ENCODE assay signal across 11 cellular contexts in genomic region chr6:15490242-15491100, GRCh38.
A peak's percentile ranks its signal among the peaks of the same experiment; 100 is the strongest.
DNase-seq lines count a peak whose midpoint lies in the region; ATAC-seq, FAIRE-seq and TF ChIP-seq lines count a peak whose summit lies in the region.
"Had no signal": no experiment of that assay in that cellular context is flagged by ENCODE, and none has a peak within 500 bp of the region (broad histone marks: within the 10 kb centered on the region; RNA-seq: fewer than 3 reads in every experiment).

No MANE protein-coding gene starts in this region.

- no peaks in the 10 kb centered on the region for H3K27me3 Mint-ChIP-seq in CD8-positive, alpha-beta T cell (ENCODE audit: low read depth)
- H3K27me3 Mint-ChIP-seq in progenitor cell of endocrine pancreas, result no peaks in the 10 kb centered on the region

- H4K91ac ChIP-seq in IMR-90 (ENCODE audit: insufficient read depth, low read depth, low read length), result no peak overlapping the region

- H2BK20ac ChIP-seq in IMR-90 (ENCODE audit: low read depth, low read length), result peak overlapping the region; percentile 23; the same call in 1 of the 2 replicates

- H4K20me1 ChIP-seq in IMR-90 (ENCODE audit: insufficient read depth, low read length) (peaks cover 43% of the 10 kb centered on the region), K562 (replicated peaks; ENCODE audit: control insufficient read depth, insufficient read depth, low read length) (peaks cover 6% of the 10 kb centered on the region; the same call in 1 of the 2 replicates)

- H3K56ac ChIP-seq in IMR-90 (ENCODE audit: extremely low read depth, insufficient read depth, low read length), result no peak overlapping the region

- no peak overlapping the region for H2AFZ ChIP-seq in IMR-90 (replicated peaks; ENCODE audit: low read length, poor library complexity)
- no peak overlapping the region for H2AFZ ChIP-seq in K562 (ENCODE audit: low read depth, low read length)

- H3K9me3 Mint-ChIP-seq in CD8-positive, alpha-beta T cell, result no peaks in the 10 kb centered on the region
- no peaks in the 10 kb centered on the region for H3K9me3 Mint-ChIP-seq in progenitor cell of endocrine pancreas (ENCODE audit: low read depth)

- H3K14ac ChIP-seq in IMR-90 (replicated peaks; ENCODE audit: low read depth, low read length), result 0 out of 2 replicates have a peak overlapping the region, but pooled peaks have one; percentile 37

- DNase-seq in CD8-positive, alpha-beta T cell, result no peak
- DNase-seq in IMR-90, result no peak
- DNase-seq in K562 (ENCODE audit: extremely low read depth in 1 of 4, low spot score in 3 of 4), result no peak
- DNase-seq in progenitor cell of endocrine pancreas (ENCODE audit: low spot score, unreplicated experiment), result no peak
- no peak for DNase-seq in SHP77 (lab: John Stamatoyannopoulos, UW)
- DNase-seq in HUDEP-2 (lab: John Stamatoyannopoulos, UW; ENCODE audit: unreplicated experiment in 76 of 76), result no peak
- DNase-seq in pons (ENCODE audit: low spot score), result no peak
- DNase-seq: NCI-H1092 treated with DMSO at 0.1 percent for 48 hours had no signal

- no peak for ATAC-seq in CD8-positive, alpha-beta T cell
- ATAC-seq in IMR-90 (ENCODE audit: low read depth), result no peak
- no peak for ATAC-seq in K562

- H3K4me2 ChIP-seq in IMR-90 (ENCODE audit: low read depth, low read length) (no peak overlapping the region), K562 (ENCODE audit: insufficient read depth, low read length) (no peak overlapping the region)

- TF ChIP-seq CTCF in CD8-positive, alpha-beta T cell (IDR thresholded peaks at IDR 0.05), result no peak
- TF ChIP-seq CTCF in IMR-90 (conservative IDR thresholded peaks at IDR 0.05; ENCODE audit: low read depth, low read length) (no peak), K562 (IDR thresholded peaks at IDR 0.05 in 2 of 3, conservative IDR thresholded peaks at IDR 0.05 in 1 of 3; ENCODE audit: insufficient read depth in 2 of 3, low read depth in 1 of 3, low read length in 3 of 3) (no peak), progenitor cell of endocrine pancreas (IDR thresholded peaks at IDR 0.05; ENCODE audit: unreplicated experiment) (no peak)

- BruUV-seq in IMR-90 (replicated peaks; lab: Mats Ljungman, UMichigan) (no TSS peak), K562 (replicated peaks; lab: Mats Ljungman, UMichigan) (no TSS peak)

- H3K36me3 ChIP-seq in CD8-positive, alpha-beta T cell (ENCODE audit: insufficient read depth, low read length), result peaks cover 10% of the 10 kb centered on the region
- H3K36me3 ChIP-seq in IMR-90 (ENCODE audit: control insufficient read depth, insufficient read depth, low read length) (peaks cover 27% of the 10 kb centered on the region), K562 (ENCODE audit: control insufficient read depth, insufficient read depth, low read length) (peaks cover 60% of the 10 kb centered on the region; the same call in 2 of the 3 replicates)
- H3K36me3 ChIP-seq: SJCRH30 had no signal

- H3K9me1 ChIP-seq in IMR-90 (ENCODE audit: insufficient read depth, low read length) (peaks cover 14% of the 10 kb centered on the region), K562 (ENCODE audit: control insufficient read depth, insufficient read depth, low read length) (peaks cover 5% of the 10 kb centered on the region)

- no peak for TF ChIP-seq EP300 in K562 (IDR thresholded peaks at IDR 0.05; ENCODE audit: low read length)

- H3K4me1 ChIP-seq in CD8-positive, alpha-beta T cell (ENCODE audit: insufficient read depth, low read length), result peaks cover 12% of the 10 kb centered on the region
- H3K4me1 ChIP-seq in IMR-90 (ENCODE audit: control insufficient read depth, insufficient read depth, low read length) (peaks cover 17% of the 10 kb centered on the region), K562 (replicated peaks in 1 of 2; ENCODE audit: control insufficient read depth in 2 of 2, insufficient read depth in 2 of 2, low read length in 2 of 2) (peaks cover 2 to 5% of the 10 kb centered on the region in 2 experiments; a peak in 3 of 5 replicates)

- peak; percentile 42 for FAIRE-seq in K562 (lab: Jason Lieb, UNC)

- H2BK5ac ChIP-seq in IMR-90 (ENCODE audit: low read depth, low read length, poor library complexity, severe bottlenecking), result no peak overlapping the region

- no peak overlapping the region for H2AK9ac ChIP-seq in IMR-90 (replicated peaks; ENCODE audit: low read depth, low read length, poor library complexity)

- CTCF ChIA-PET in CD8-positive, alpha-beta T cell (lab: Charles Lee), result interaction anchor here (1.1 kb wide), 1 partner anchor 133 kb away, joined by 5 read pairs; no protein-coding TSS in a partner anchor
- CTCF ChIA-PET in IMR-90 (lab: Yijun Ruan, JAX), result no interaction called here
- CTCF ChIA-PET in K562 (lab: Yijun Ruan, JAX; ENCODE audit: low intra/inter-chr PET ratio), result interaction anchor here (0.7 to 1.6 kb wide), 3 partner anchors 133 to 1361 kb away, joined by 3 to 8 read pairs (median 4); no protein-coding TSS in a partner anchor

- no peak overlapping the region for H2BK120ac ChIP-seq in IMR-90 (ENCODE audit: low read depth, low read length)

- peaks cover 40% of the 10 kb centered on the region for H3K4me1 Mint-ChIP-seq in CD8-positive, alpha-beta T cell (ENCODE audit: low read depth)
- H3K4me1 Mint-ChIP-seq in progenitor cell of endocrine pancreas (ENCODE audit: low read depth), result peaks cover 9% of the 10 kb centered on the region

- no peak overlapping the region for H3K4ac ChIP-seq in IMR-90 (ENCODE audit: low read depth, low read length)

- POLR2A ChIA-PET in CD8-positive, alpha-beta T cell (lab: Charles Lee), result no interaction called here
- POLR2A ChIA-PET in IMR-90 (lab: Charles Lee; ENCODE audit: unreplicated experiment), result no interaction called here
- POLR2A ChIA-PET in K562 (lab: Yijun Ruan, JAX), result interaction anchor here (0.8 kb wide), 1 partner anchor 1329 kb away, joined by 3 read pairs; no protein-coding TSS in a partner anchor

- H3K9ac ChIP-seq in IMR-90 (ENCODE audit: low read depth, low read length) (no peak overlapping the region), K562 (ENCODE audit: insufficient read depth in 1 of 2, low read depth in 2 of 2, low read length in 2 of 2) (no peak overlapping the region)

- no peaks in the 10 kb centered on the region for H3K9me3 ChIP-seq in CD8-positive, alpha-beta T cell (ENCODE audit: low read length)
- H3K9me3 ChIP-seq in IMR-90 (ENCODE audit: control insufficient read depth, insufficient read depth, low read length) (no peaks in the 10 kb centered on the region), K562 (replicated peaks; ENCODE audit: control insufficient read depth, insufficient read depth, low read depth, low read length) (no peaks in the 10 kb centered on the region)
- H3K9me3 ChIP-seq: SJCRH30 had no signal

- no peak overlapping the region for H3K18ac ChIP-seq in IMR-90 (ENCODE audit: low read depth, low read length)

- no peak overlapping the region for H3K23ac ChIP-seq in IMR-90 (ENCODE audit: low read depth, low read length)

- H3K79me1 ChIP-seq in IMR-90 (ENCODE audit: low read depth in 1 of 2, low read length in 2 of 2), result peaks cover 25 to 61% of the 10 kb centered on the region in 2 experiments

- H2BK15ac ChIP-seq in IMR-90 (ENCODE audit: low read depth, low read length), result no peak overlapping the region

- intact Hi-C loops in CD8-positive, alpha-beta T cell (cut with DNase I, micrococcal nuclease), result loop anchor here (1.0 to 5.0 kb wide), 7 partner anchors 132 to 1583 kb away; no protein-coding TSS in a partner anchor
- intact Hi-C loops in IMR-90 (cut with micrococcal nuclease), result loop anchor here (1.0 to 10.0 kb wide), 6 partner anchors 47 to 1366 kb away; partner anchors contain the start of gene JARID2
- intact Hi-C loops in K562 (cut with micrococcal nuclease), result loop anchor here (1.0 kb wide), 2 partner anchors 131 to 1279 kb away; no protein-coding TSS in a partner anchor

- peak overlapping the region; percentile 81 for H3K27ac Mint-ChIP-seq in CD8-positive, alpha-beta T cell
- peak overlapping the region; percentile 17 for H3K27ac Mint-ChIP-seq in progenitor cell of endocrine pancreas

- H2AK5ac ChIP-seq in IMR-90 (ENCODE audit: low read depth, low read length), result no peak overlapping the region

- H4K8ac ChIP-seq in IMR-90 (ENCODE audit: low read depth in 2 of 2, low read length in 2 of 2), result no peak overlapping the region

- H3K4me3 ChIP-seq in CD8-positive, alpha-beta T cell (ENCODE audit: low read depth, low read length), result no peak overlapping the region
- H3K4me3 ChIP-seq in IMR-90 (ENCODE audit: insufficient read depth, low read depth, low read length), result no peak overlapping the region
- no peak overlapping the region for H3K4me3 ChIP-seq in K562
- H3K4me3 ChIP-seq: SJCRH30, skin epidermis had no signal

- H3K27me3 ChIP-seq in CD8-positive, alpha-beta T cell (ENCODE audit: insufficient read depth, low read length), result no peaks in the 10 kb centered on the region
- no peaks in the 10 kb centered on the region for H3K27me3 ChIP-seq in IMR-90 (ENCODE audit: control insufficient read depth, insufficient read depth, low read length)
- H3K27me3 ChIP-seq in K562 (ENCODE audit: control insufficient read depth in 2 of 2, insufficient read depth in 2 of 2, low read length in 2 of 2), result no peaks in the 10 kb centered on the region
- H3K27me3 ChIP-seq: SJCRH30 had no signal

- no peak for TF ChIP-seq RAD21 in IMR-90 (IDR thresholded peaks at IDR 0.05; ENCODE audit: low read length)
- TF ChIP-seq RAD21 in K562 (CRISPR knock-in tag; conservative IDR thresholded peaks at IDR 0.05 in 1 of 2, IDR thresholded peaks at IDR 0.05 in 1 of 2), result no peak

- TF ChIP-seq POLR2A in IMR-90 (IDR thresholded peaks at IDR 0.05; ENCODE audit: low read depth, low read length) (no peak), K562 (conservative IDR thresholded peaks at IDR 0.05) (no peak)

- in situ Hi-C loops in IMR-90 (cut with MboI; ENCODE audit: low sequenced_read_pairs), result no loop called here
- in situ Hi-C loops in K562 (cut with MboI), result no loop called here

- dilution Hi-C loops in IMR-90 (cut with HindIII; ENCODE audit: low sequenced_read_pairs, unreplicated experiment), result no loop called here

- H3K79me2 ChIP-seq in K562 (ENCODE audit: control insufficient read depth, insufficient read depth, low read length), result 0 out of 3 replicates have a peak, but pooled peaks cover 8% of the 10 kb centered on the region

- whole genome bisulfite sequencing in IMR-90 (ENCODE audit: extremely low coverage in 2 of 2, insufficient read length in 1 of 2), 2 experiments, result 88% methylated on average over 3 of the region's 11 CpGs; no CpG with 5 or more reads in 1 of the 2 experiments
- WGBS in K562 (ENCODE audit: insufficient coverage, low coverage, missing lambda C conversion rate), result 79% methylated on average over 11 of the region's 11 CpGs

- peaks cover 36% of the 10 kb centered on the region for H3K36me3 Mint-ChIP-seq in CD8-positive, alpha-beta T cell
- peaks cover 20% of the 10 kb centered on the region for H3K36me3 Mint-ChIP-seq in progenitor cell of endocrine pancreas (ENCODE audit: insufficient read depth)

- H3K4me3 Mint-ChIP-seq in CD8-positive, alpha-beta T cell, result no peak overlapping the region
- H3K4me3 Mint-ChIP-seq in progenitor cell of endocrine pancreas (ENCODE audit: low read depth), result no peak overlapping the region

- H4K5ac ChIP-seq in IMR-90 (ENCODE audit: low read depth, low read length), result no peak overlapping the region

- no peak overlapping the region for H3K27ac ChIP-seq in CD8-positive, alpha-beta T cell (ENCODE audit: low read depth, low read length)
- H3K27ac ChIP-seq in IMR-90 (ENCODE audit: insufficient read depth, low read length) (no peak overlapping the region), K562 (ENCODE audit: extremely low read depth, low read depth, low read length) (no peak overlapping the region)
- H3K27ac ChIP-seq: C4-2B, SJCRH30 had no signal
